Comparison of ENCODE assay signal across 1 cellular context in genomic region chr21:41895643-41896493, GRCh38.
TF ChIP-seq lines count a peak whose summit lies in the region.

No MANE protein-coding gene starts in this region.

TF ChIP-seq in HepG2, 621 proteins besides CTCF, POLR2A, EP300 and RAD21 (continued from another document):
- TF ChIP-seq ZBTB44 (CRISPR knock-in tag; IDR thresholded peaks at IDR 0.05) = no peak
- no peak for TF ChIP-seq ZSCAN12 (CRISPR knock-in tag; IDR thresholded peaks at IDR 0.05)
- no peak for TF ChIP-seq ATAD3A (CRISPR knock-in tag; IDR thresholded peaks at IDR 0.05)
- TF ChIP-seq MLX (CRISPR knock-in tag; IDR thresholded peaks at IDR 0.05) = no peak
